ENCODE assay signal across 23 cellular contexts in the genomic region with DNA sequence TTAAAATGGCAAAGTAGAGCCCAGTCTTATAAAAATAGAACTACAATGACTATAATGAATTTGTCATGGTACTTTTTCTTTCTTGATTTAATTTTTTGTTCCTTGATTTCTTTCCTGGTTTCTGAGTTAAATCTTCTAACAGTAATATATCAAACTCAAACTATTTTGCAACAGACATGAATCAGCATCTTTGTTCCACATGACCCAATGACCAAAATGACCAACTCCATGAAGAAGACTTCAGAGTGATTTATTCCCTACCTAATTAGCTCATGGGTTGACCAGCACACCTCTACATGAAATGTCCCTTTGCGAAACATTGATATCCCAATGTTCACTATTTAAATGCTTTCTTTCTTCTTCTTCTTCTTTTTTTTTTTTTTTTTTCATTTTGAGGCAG. TPM values are rescaled to one million over a fixed set of nuclear protein-coding genes. Genes with fewer than 3 reads are reported as not detected.
DNase-seq lines count a peak whose midpoint lies in the region; ATAC-seq and TF ChIP-seq lines count a peak whose summit lies in the region.
"Had no signal": no experiment of that assay in that cellular context is flagged by ENCODE, and none has a peak within 500 bp of the region (broad histone marks: within the 10 kb centered on the region; RNA-seq: fewer than 3 reads in every experiment).

No MANE protein-coding gene starts in this region.

- no peaks in the 10 kb centered on the region for H3K27me3 Mint-ChIP-seq in CD4-positive, alpha-beta T cell
- H3K27me3 Mint-ChIP-seq: B cell had no signal

- H3K79me2 ChIP-seq in osteoblast (ENCODE audit: insufficient read depth, low read length) = peaks cover 64% of the 10 kb centered on the region

- no peak overlapping the region for H2AFZ ChIP-seq in osteoblast (ENCODE audit: low read length)

- no peaks in the 10 kb centered on the region for H3K9me3 Mint-ChIP-seq in CD4-positive, alpha-beta T cell
- H3K9me3 Mint-ChIP-seq: activated T-helper 2 cell treated with anti-CD3 and anti-CD28 coated beads, Interferon-gamma antibody, Interleukin-2, Interleukin-4, amounts not matched to agents 10 μg/mL and 5 μg/mL and 100 μg/mL, durations not matched to agents 14 hours and 24 hours and 36 hours; nephron progenitor cell had no signal

- peaks cover 83% of the 10 kb centered on the region for H3K36me3 Mint-ChIP-seq in CD4-positive, alpha-beta T cell (ENCODE audit: low read depth)

- H3K27me3 ChIP-seq in CD4-positive, alpha-beta T cell (ENCODE audit: control insufficient read depth, insufficient read depth, low read length) = no peaks in the 10 kb centered on the region
- H3K27me3 ChIP-seq in osteoblast (ENCODE audit: insufficient read depth, low read length) = no peaks in the 10 kb centered on the region
- H3K27me3 ChIP-seq: MG63, thyroid gland had no signal

- intact Hi-C loops in CD4-positive, alpha-beta T cell (cut with DNase I, micrococcal nuclease) = no loop called here

- H3K27ac ChIP-seq in CD4-positive, alpha-beta T cell (ENCODE audit: low read depth, low read length) = no peak overlapping the region
- H3K27ac ChIP-seq in osteoblast (ENCODE audit: low read depth, low read length) = peak overlapping the region; percentile 72
- H3K27ac ChIP-seq: thyroid gland had no signal

- peaks cover 5% of the 10 kb centered on the region for H4K20me1 ChIP-seq in osteoblast (ENCODE audit: insufficient read depth, low read length)

- POLR2A ChIA-PET in CD4-positive, alpha-beta T cell (lab: Charles Lee) = interaction anchor here (1.4 kb wide), 1 partner anchor 31 kb away, joined by 4 read pairs; the partner anchor contains the start of gene NMT2

- no peak overlapping the region for H3K4me2 ChIP-seq in osteoblast (ENCODE audit: insufficient read depth, low read length)

- H3K9me3 ChIP-seq in CD4-positive, alpha-beta T cell (ENCODE audit: control insufficient read depth, low read length) = no peaks in the 10 kb centered on the region
- H3K9me3 ChIP-seq in osteoblast (ENCODE audit: low read depth, low read length) = no peaks in the 10 kb centered on the region
- H3K9me3 ChIP-seq: MG63, thyroid gland had no signal

- H3K4me3 Mint-ChIP-seq in CD4-positive, alpha-beta T cell = no peak overlapping the region
- H3K4me3 Mint-ChIP-seq: B cell, nephron progenitor cell had no signal

- no peak for DNase-seq in CD4-positive, alpha-beta T cell
- peak; percentile 11 for DNase-seq in M059J (ENCODE audit: low read depth)
- peak; percentile 50 for DNase-seq in fibroblast of gingiva (ENCODE audit: low read depth)
- DNase-seq in osteoblast (ENCODE audit: insufficient read length, low spot score, missing footprints) = no peak
- DNase-seq in cerebellum (ENCODE audit: low spot score) = no peak
- DNase-seq in RKO (ENCODE audit: low spot score) = no peak
- DNase-seq: Calu3; erythroblast; glutamatergic neuron; left colon; MG63; midbrain; NCI-H1436; NCI-H2171; NCI-H524 treated with DMSO at 0.1 percent for 48 hours; nephron progenitor cell; SHP77; stimulated activated CD4-positive, alpha-beta T cell treated with anti-CD3 and anti-CD28 coated beads, Interleukin-1b, Interleukin-23, amount 100 ng/mL, for 48 hours; stimulated activated naive CD4-positive, alpha-beta T cell; thyroid gland had no signal

- no peak overlapping the region for H3K4me3 ChIP-seq in osteoblast (ENCODE audit: insufficient read depth, low read length)
- H3K4me3 ChIP-seq: MG63, thyroid gland had no signal

- peaks cover 19% of the 10 kb centered on the region for H3K4me1 ChIP-seq in osteoblast (ENCODE audit: insufficient read depth, low read length)

- CTCF ChIA-PET in CD4-positive, alpha-beta T cell (lab: Charles Lee) = interaction anchor here (1.0 kb wide), 1 partner anchor 31 kb away, joined by 3 read pairs; no protein-coding TSS in a partner anchor

- H3K4me1 Mint-ChIP-seq in CD4-positive, alpha-beta T cell (ENCODE audit: low read depth) = peaks cover 28% of the 10 kb centered on the region

- H3K27ac Mint-ChIP-seq in CD4-positive, alpha-beta T cell = peak overlapping the region; percentile 42
- H3K27ac Mint-ChIP-seq: activated T-helper 2 cell treated with anti-CD3 and anti-CD28 coated beads, Interferon-gamma antibody, Interleukin-2, Interleukin-4, amounts not matched to agents 10 μg/mL and 5 μg/mL and 100 μg/mL, durations not matched to agents 14 hours and 24 hours and 36 hours; B cell; nephron progenitor cell had no signal

- H3K36me3 ChIP-seq in osteoblast (ENCODE audit: insufficient read depth, low read length) = peaks cover 46% of the 10 kb centered on the region

- no peak for ATAC-seq in CD4-positive, alpha-beta T cell (ENCODE audit: poor library complexity)
- no peak for ATAC-seq in GM19351 (IDR thresholded peaks at IDR 0.05; ENCODE audit: unreplicated experiment)
- ATAC-seq: left colon had no signal

- TF ChIP-seq CTCF in CD4-positive, alpha-beta T cell (IDR thresholded peaks at IDR 0.05) = no peak
- TF ChIP-seq CTCF in osteoblast (IDR thresholded peaks at IDR 0.05; ENCODE audit: extremely low read depth, low read depth, low read length) = no peak

RNA-seq across cellular contexts. Expression of gene NMT2, which starts 30.9 kb away (rescaled TPM):
- 10 to 100 TPM; 23.4 to 28.1 TPM for total RNA-seq in CD4-positive, alpha-beta T cell
- 28.3 and 51.2 TPM in 2 replicates for total RNA-seq in M059J (2014; rRNA removed; shearing (Covaris generic))
- total RNA-seq in osteoblast (43.8 and 61.0 TPM in 2 replicates), cerebellum (35.0 TPM)

RNA-seq across cellular contexts. Expression of gene RPP38, which starts 40.5 kb away (rescaled TPM):
- 10 to 100 TPM; 12.9 to 14.9 TPM for total RNA-seq in CD4-positive, alpha-beta T cell
- 8.7 and 8.9 TPM in 2 replicates for total RNA-seq in M059J (2014; rRNA removed; shearing (Covaris generic))
- total RNA-seq in osteoblast (13.8 and 16.6 TPM in 2 replicates), cerebellum (5.9 TPM)

RNA-seq across cellular contexts. Expression of gene ACBD7, which starts 49.1 kb away (rescaled TPM):
- total RNA-seq in CD4-positive, alpha-beta T cell = under 1 TPM; 0.19 to 0.47 TPM
- 0.64 and 5.8 TPM in 2 replicates for total RNA-seq in M059J (2014; rRNA removed; shearing (Covaris generic))
- 0.72 and 0.88 TPM in 2 replicates for total RNA-seq in osteoblast
- total RNA-seq in cerebellum = 16.7 TPM

Comparison
In these comparisons a context has a peak if more than half of its experiments do, and no peak if none do; other contexts are left out.
1. DNase-seq: peak in M059J (single experiment) and fibroblast of gingiva (single experiment); none in CD4-positive, alpha-beta T cell (0 of 10), osteoblast (single experiment), cerebellum (single experiment) and RKO (single experiment).